In genomic region chr15:52021892-52022540, GRCh38 we compare ENCODE assay signal across 8 cellular contexts. TPM values are rescaled to one million over a fixed set of nuclear protein-coding genes. Genes with fewer than 3 reads are reported as not detected.
DNase-seq lines count a peak whose midpoint lies in the region; ATAC-seq and TF ChIP-seq lines count a peak whose summit lies in the region.

No MANE protein-coding gene starts in this region.

- ATAC-seq in PC-3 (no peak), GM21786 (IDR thresholded peaks at IDR 0.05; ENCODE audit: unreplicated experiment) (no peak), HG03520 (IDR thresholded peaks at IDR 0.05; ENCODE audit: unreplicated experiment) (no peak)

- H4K20me1 ChIP-seq in PC-3 (ENCODE audit: low read length), result peaks cover 49% of the 10 kb centered on the region

- POLR2A ChIA-PET in PC-3 (lab: Charles Lee; ENCODE audit: unreplicated experiment), result no interaction called here

- no peaks in the 10 kb centered on the region for H3K9me2 ChIP-seq in PC-3 (replicated peaks; ENCODE audit: low read length)

- no peak overlapping the region for H2AFZ ChIP-seq in PC-3 (ENCODE audit: low read length)

- CTCF ChIA-PET in PC-3 (lab: Charles Lee), result no interaction called here

- H3K9me3 ChIP-seq in ES-I3 (ENCODE audit: control insufficient read depth, insufficient read depth, low read length) (no peaks in the 10 kb centered on the region), PC-3 (ENCODE audit: low read length) (no peaks in the 10 kb centered on the region), esophagus (ENCODE audit: control insufficient read depth in 2 of 2, insufficient read depth in 1 of 2, low read depth in 1 of 2, low read length in 1 of 2) (no peaks in the 10 kb centered on the region)

- H3K9ac ChIP-seq in ES-I3 (ENCODE audit: low read depth, low read length) (peak overlapping the region; percentile 93; the same call in 1 of the 2 replicates), PC-3 (ENCODE audit: low read length) (peak overlapping the region; percentile 88; the same call in 1 of the 2 replicates)

- TF ChIP-seq CTCF in PC-3 (conservative IDR thresholded peaks at IDR 0.05; ENCODE audit: low read depth, low read length), result no peak
- no peak for TF ChIP-seq CTCF in retinal pigment epithelial cell (conservative IDR thresholded peaks at IDR 0.05; ENCODE audit: low read depth, low read length)

- WGBS in esophagus, 2 donors, result 46 to 50% methylated on average over 10 of the region's 10 CpGs

- no peak for DNase-seq in PC-3
- no peak for DNase-seq in retinal pigment epithelial cell (ENCODE audit: low read depth)
- no peak for DNase-seq in G401 (ENCODE audit: low spot score)
- DNase-seq in SKM-1 (lab: John Stamatoyannopoulos, UW; ENCODE audit: unreplicated experiment), result no peak

- H3K4me2 ChIP-seq in PC-3 (ENCODE audit: low read length), result peak overlapping the region; percentile 97

- peaks cover 16% of the 10 kb centered on the region for H3K4me1 ChIP-seq in ES-I3 (ENCODE audit: insufficient read depth, low read length)
- peaks cover 26% of the 10 kb centered on the region for H3K4me1 ChIP-seq in PC-3 (ENCODE audit: insufficient read depth, low read length)
- peaks cover 0 to 4% of the 10 kb centered on the region in 2 donors for H3K4me1 ChIP-seq in esophagus (ENCODE audit: control insufficient read depth in 2 of 2, insufficient read depth in 2 of 2, low read length in 1 of 2)

- no peaks in the 10 kb centered on the region for H3K36me3 ChIP-seq in ES-I3 (ENCODE audit: insufficient read depth, low read length)
- H3K36me3 ChIP-seq in PC-3 (ENCODE audit: low read depth, low read length), result no peaks in the 10 kb centered on the region
- peaks cover 0 to 2% of the 10 kb centered on the region in 2 donors for H3K36me3 ChIP-seq in esophagus (ENCODE audit: control insufficient read depth in 2 of 2, insufficient read depth in 2 of 2, low read length in 1 of 2)

- no peaks in the 10 kb centered on the region for H3K27me3 ChIP-seq in PC-3 (ENCODE audit: low read length)
- H3K27me3 ChIP-seq in esophagus (ENCODE audit: control insufficient read depth in 1 of 2, insufficient read depth in 2 of 2, low read length in 2 of 2), result no peaks in the 10 kb centered on the region

- in situ Hi-C loops in G401 (cut with HindIII; ENCODE audit: low sequenced_read_pairs), result no loop called here

- no peak overlapping the region for H3K27ac ChIP-seq in PC-3 (ENCODE audit: low read length)
- peak overlapping the region; percentile 71 to 85 for H3K27ac ChIP-seq in esophagus (ENCODE audit: low read depth in 2 of 2, low read length in 1 of 2)

- H3F3A ChIP-seq in PC-3 (ENCODE audit: low read length, unreplicated experiment), result no peaks in the 10 kb centered on the region

- intact Hi-C loops in PC-3 (cut with micrococcal nuclease), result loop anchor here (1.0 to 2.0 kb wide), 4 partner anchors 32 to 73 kb away; no protein-coding TSS in a partner anchor

- no TSS peak for BruUV-seq in PC-3 (replicated peaks; lab: Mats Ljungman, UMichigan)

- peak overlapping the region; percentile 98 for H3K4me3 ChIP-seq in PC-3 (ENCODE audit: low read length)
- H3K4me3 ChIP-seq in esophagus (ENCODE audit: low read depth in 1 of 2, low read length in 2 of 2), result peak overlapping the region; percentile 20 to 39
- peak overlapping the region; percentile 100 for H3K4me3 ChIP-seq in retinal pigment epithelial cell (ENCODE audit: low read length)

- peaks cover 74% of the 10 kb centered on the region for H3K79me2 ChIP-seq in PC-3 (ENCODE audit: low read length)

RNA-seq across cellular contexts. Expression of gene MAPK6, which starts 3.0 kb away (rescaled TPM):
- 21.9 and 22.5 TPM in 2 replicates for total RNA-seq in PC-3 (2014; rRNA removed)
- polyA plus RNA-seq in esophagus, result 10 to 100 TPM; 14.5 to 24.1 TPM
- 51.4 and 70.7 TPM in 2 replicates for total RNA-seq in G401 (2014; rRNA removed; shearing (Covaris generic))

RNA-seq across cellular contexts. Expression of gene LEO1, which starts 50.4 kb away (rescaled TPM):
- total RNA-seq in PC-3 (2014; rRNA removed), result 24.1 and 32.4 TPM in 2 replicates
- polyA plus RNA-seq in esophagus, result 10 to 100 TPM in 1 of 2 donors, 1 to 10 TPM in 1; 9.5 to 19.6 TPM
- 32.9 and 48.7 TPM in 2 replicates for total RNA-seq in G401 (2014; rRNA removed; shearing (Covaris generic))

Comparison
In these comparisons a context has a peak if more than half of its experiments do, and no peak if none do; other contexts are left out.
1. H3K4me3 ChIP-seq: peak in every context shown above with its lines; median percentile 100 in retinal pigment epithelial cell; 98 in PC-3; 30 in esophagus.